Comparison of ENCODE assay signal across 32 cellular contexts in the genomic region with DNA sequence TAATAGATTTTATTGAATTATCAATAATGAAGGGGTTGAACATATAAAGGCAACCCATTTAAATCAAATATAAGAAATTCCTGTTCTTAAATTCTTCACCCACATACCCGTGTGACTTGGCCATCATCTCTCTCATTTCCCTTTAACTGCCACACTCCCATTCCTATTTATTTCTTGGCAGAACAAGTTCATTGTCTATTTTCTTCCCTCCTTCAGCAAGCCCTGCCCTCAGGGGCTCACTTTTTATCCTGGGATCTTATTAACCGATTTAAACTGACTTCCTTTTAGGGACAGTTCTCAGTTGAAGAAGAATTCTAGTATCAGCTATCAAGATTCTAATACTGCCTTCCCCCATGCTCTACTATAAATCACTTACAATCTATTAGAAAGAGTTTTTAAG.
DNase-seq lines count a peak whose midpoint lies in the region; ATAC-seq and TF ChIP-seq lines count a peak whose summit lies in the region.
"Had no signal": no experiment of that assay in that cellular context is flagged by ENCODE, and none has a peak within 500 bp of the region (broad histone marks: within the 10 kb centered on the region; RNA-seq: fewer than 3 reads in every experiment).

No MANE protein-coding gene starts in this region.

- DNase-seq in COLO829 (ENCODE audit: low spot score) (peak; percentile 61), SK-MEL-5 (ENCODE audit: low read depth, low spot score) (peak; percentile 16), foreskin melanocyte (peak; percentile 62), CD14-positive monocyte (ENCODE audit: low spot score) (no peak)
- no peak for DNase-seq in naive thymus-derived CD4-positive, alpha-beta T cell
- DNase-seq: 8988T; ACHN; AML-193; BE2C; C1 segment of cervical spinal cord; Caco-2; Calu3; CD4-positive, alpha-beta memory T cell; CD4-positive, alpha-beta T cell; CD4-positive, CD25-positive, alpha-beta regulatory T cell; CD8-positive, alpha-beta memory T cell; CD8-positive, alpha-beta T cell; COR-L47; DMS 273 treated with DMSO at 0.1 percent for 48 hours; DMS153; DMS53; DMS79; DMS79 treated with DMSO at 0.1 percent for 48 hours; DND-41; EL had no signal

- no peaks in the 10 kb centered on the region for H3K4me1 ChIP-seq in naive thymus-derived CD4-positive, alpha-beta T cell (ENCODE audit: control insufficient read depth in 2 of 2, insufficient read depth in 2 of 2, low read length in 2 of 2)
- H3K4me1 ChIP-seq: A549; BE2C; BLaER1; BLaER1 treated with 17β-estradiol and CSF1 and Interleukin-3, amounts not matched to agents 10 nM and 100 nM; Caco-2 had no signal

- H3K9me3 Mint-ChIP-seq in naive thymus-derived CD4-positive, alpha-beta T cell, result peaks cover 0 to 8% (median 0%) of the 10 kb centered on the region in 11 donors
- peaks cover 4 to 28% (median 11%) of the 10 kb centered on the region in 7 donors for H3K9me3 Mint-ChIP-seq in CD14-positive monocyte
- H3K9me3 Mint-ChIP-seq: CD4-positive, alpha-beta T cell; CD8-positive, alpha-beta T cell had no signal

- ATAC-seq in naive thymus-derived CD4-positive, alpha-beta T cell, result no peak
- no peak for ATAC-seq in GM18868 (IDR thresholded peaks at IDR 0.05; ENCODE audit: unreplicated experiment)
- ATAC-seq: A549; CD8-positive, alpha-beta T cell had no signal

- CTCF ChIA-PET in naive thymus-derived CD4-positive, alpha-beta T cell (lab: Charles Lee), result no interaction called here

- H3K4me3 Mint-ChIP-seq in naive thymus-derived CD4-positive, alpha-beta T cell, result no peak overlapping the region
- no peak overlapping the region for H3K4me3 Mint-ChIP-seq in CD14-positive monocyte
- H3K4me3 Mint-ChIP-seq: B cell; CD4-positive, alpha-beta memory T cell; CD4-positive, alpha-beta T cell; CD4-positive, CD25-positive, alpha-beta regulatory T cell; CD8-positive, alpha-beta memory T cell; CD8-positive, alpha-beta T cell had no signal

- H3K27ac ChIP-seq in naive thymus-derived CD4-positive, alpha-beta T cell (ENCODE audit: low read depth, low read length), result no peak overlapping the region
- H3K27ac ChIP-seq: 22Rv1; A549; BLaER1; BLaER1 treated with 17β-estradiol and CSF1 and Interleukin-3, amounts not matched to agents 10 nM and 100 nM; C4-2B had no signal

- no peaks in the 10 kb centered on the region for H3K9me3 ChIP-seq in naive thymus-derived CD4-positive, alpha-beta T cell (ENCODE audit: control insufficient read depth in 2 of 3, low read length in 3 of 3)
- H3K9me3 ChIP-seq: A549; BE2C; BLaER1; BLaER1 treated with 17β-estradiol and CSF1 and Interleukin-3, amounts not matched to agents 10 nM and 100 nM; Caco-2 had no signal

- no peaks in the 10 kb centered on the region for H3K36me3 Mint-ChIP-seq in naive thymus-derived CD4-positive, alpha-beta T cell
- no peaks in the 10 kb centered on the region for H3K36me3 Mint-ChIP-seq in CD14-positive monocyte
- H3K36me3 Mint-ChIP-seq: CD4-positive, alpha-beta memory T cell; CD4-positive, CD25-positive, alpha-beta regulatory T cell; CD8-positive, alpha-beta memory T cell; CD8-positive, alpha-beta T cell had no signal

- no peaks in the 10 kb centered on the region for H3K36me3 ChIP-seq in naive thymus-derived CD4-positive, alpha-beta T cell (ENCODE audit: control insufficient read depth in 2 of 3, insufficient read depth in 3 of 3, low read length in 3 of 3)
- H3K36me3 ChIP-seq: BE2C; BLaER1; BLaER1 treated with 17β-estradiol and CSF1 and Interleukin-3, amounts not matched to agents 10 nM and 100 nM had no signal

- in situ Hi-C loops in SK-MEL-5 (cut with HindIII; ENCODE audit: low pct_unique_long_range_greater_than_20kb, low sequenced_read_pairs), result no loop called here

- no peak overlapping the region for H3K4me3 ChIP-seq in naive thymus-derived CD4-positive, alpha-beta T cell (ENCODE audit: low read length)
- H3K4me3 ChIP-seq: A549; BLaER1; BLaER1 treated with 17β-estradiol and CSF1 and Interleukin-3, amounts not matched to agents 10 nM and 100 nM had no signal

- no peak for TF ChIP-seq CTCF in CD14-positive monocyte (IDR thresholded peaks at IDR 0.05)

- no peaks in the 10 kb centered on the region for H3K27me3 ChIP-seq in naive thymus-derived CD4-positive, alpha-beta T cell (ENCODE audit: control insufficient read depth in 2 of 2, insufficient read depth in 2 of 2, low read length in 2 of 2)
- H3K27me3 ChIP-seq: BLaER1; BLaER1 treated with 17β-estradiol and CSF1 and Interleukin-3, amounts not matched to agents 10 nM and 100 nM had no signal

- H3K27ac Mint-ChIP-seq in naive thymus-derived CD4-positive, alpha-beta T cell, result no peak overlapping the region
- H3K27ac Mint-ChIP-seq in CD14-positive monocyte, result no peak overlapping the region
- H3K27ac Mint-ChIP-seq: B cell; CD4-positive, alpha-beta memory T cell; CD4-positive, alpha-beta T cell; CD4-positive, CD25-positive, alpha-beta regulatory T cell; CD8-positive, alpha-beta memory T cell; CD8-positive, alpha-beta T cell had no signal

- intact Hi-C loops in naive thymus-derived CD4-positive, alpha-beta T cell (cut with micrococcal nuclease), result no loop called here
- intact Hi-C loops in CD14-positive monocyte (cut with micrococcal nuclease), result no loop called here

- no peaks in the 10 kb centered on the region for H3K4me1 Mint-ChIP-seq in naive thymus-derived CD4-positive, alpha-beta T cell
- peaks cover 3% of the 10 kb centered on the region for H3K4me1 Mint-ChIP-seq in CD14-positive monocyte
- H3K4me1 Mint-ChIP-seq: B cell; CD4-positive, alpha-beta memory T cell; CD4-positive, CD25-positive, alpha-beta regulatory T cell; CD8-positive, alpha-beta memory T cell had no signal

- POLR2A ChIA-PET in naive thymus-derived CD4-positive, alpha-beta T cell (lab: Charles Lee), result no interaction called here

- peaks cover 27 to 61% (median 52%) of the 10 kb centered on the region in 5 donors for H3K27me3 Mint-ChIP-seq in naive thymus-derived CD4-positive, alpha-beta T cell
- H3K27me3 Mint-ChIP-seq in CD14-positive monocyte (ENCODE audit: low read depth in 3 of 3), result no peaks in the 10 kb centered on the region

Comparison
In these comparisons a context has a peak if more than half of its experiments do, and no peak if none do; other contexts are left out.
1. DNase-seq: peak in COLO829 (single experiment), SK-MEL-5 (single experiment) and foreskin melanocyte (single experiment); none in naive thymus-derived CD4-positive, alpha-beta T cell (0 of 9) and CD14-positive monocyte (single experiment).